In genomic region chr5:75434107-75434506, GRCh38 we compare ENCODE assay signal across 14 cellular contexts.
"Had no signal": no experiment of that assay in that cellular context is flagged by ENCODE, and none has a peak within 500 bp of the region (broad histone marks: within the 10 kb centered on the region; RNA-seq: fewer than 3 reads in every experiment).

No MANE protein-coding gene starts in this region.

- H3K4me1 Mint-ChIP-seq: activated CD4-positive, alpha-beta T cell treated with anti-CD3 and anti-CD28 coated beads, Interleukin-2, amount 10 ng/mL, durations not matched to agents 24 days and 14 days had no signal

- H3K9me3 ChIP-seq: sigmoid colon had no signal

- H3K27ac ChIP-seq: dorsolateral prefrontal cortex, epithelial cell of prostate, parathyroid adenoma, sigmoid colon had no signal

- H3K4me3 Mint-ChIP-seq: activated CD4-positive, alpha-beta T cell treated with anti-CD3 and anti-CD28 coated beads, Interleukin-2, amount 10 ng/mL, durations not matched to agents 24 days and 14 days; activated CD8-positive, alpha-beta T cell treated with anti-CD3 and anti-CD28 coated beads for 36 hours; activated T-cell treated with anti-CD3 and anti-CD28 coated beads, Interleukin-2, amount 50 U/mL, for 4 hours; naive thymus-derived CD8-positive, alpha-beta T cell; stimulated activated naive B cell treated with anti-CD40 and anti-IgM and Interleukin-4, amounts not matched to agents 10 μg/mL and 1 μg/mL and 100 μg/mL, for 72 hours had no signal

- H3K4me3 ChIP-seq: dorsolateral prefrontal cortex, sigmoid colon had no signal

- H3K27ac Mint-ChIP-seq: activated CD4-positive, alpha-beta T cell treated with anti-CD3 and anti-CD28 coated beads, Interleukin-2, amount 10 ng/mL, durations not matched to agents 24 days and 14 days; activated CD8-positive, alpha-beta T cell treated with anti-CD3 and anti-CD28 coated beads for 36 hours; stimulated activated naive B cell treated with anti-CD40 and anti-IgM and Interleukin-4, amounts not matched to agents 10 μg/mL and 1 μg/mL and 100 μg/mL, for 72 hours had no signal

- H2AFZ ChIP-seq: parathyroid adenoma had no signal

- H3K9me3 Mint-ChIP-seq: activated CD8-positive, alpha-beta T cell treated with anti-CD3 and anti-CD28 coated beads for 36 hours; activated T-cell treated with anti-CD3 and anti-CD28 coated beads, Interleukin-2, amount 50 U/mL, for 4 hours had no signal

- H3K36me3 ChIP-seq: sigmoid colon had no signal

- DNase-seq: activated CD4-positive, alpha-beta T cell treated with anti-CD3 and anti-CD28 coated beads, Interleukin-2, amount 10 ng/mL, durations not matched to agents 24 days and 14 days; activated CD8-positive, alpha-beta T cell treated with anti-CD3 and anti-CD28 coated beads for 36 hours; activated effector memory CD4-positive, alpha-beta T cell treated with anti-CD3 and anti-CD28 coated beads, Interleukin-2, amount 50 U/mL, for 16 hours; activated naive CD4-positive, alpha-beta T cell treated with anti-CD3 and anti-CD28 coated beads, Interleukin-2, amount 50 U/mL, for 16 hours; activated T-cell treated with anti-CD3 and anti-CD28 coated beads, Interleukin-2, amount 50 U/mL, for 4 hours; dorsolateral prefrontal cortex; naive thymus-derived CD8-positive, alpha-beta T cell; sigmoid colon; stimulated activated CD4-positive, alpha-beta T cell treated with anti-CD3 and anti-CD28 coated beads, Interleukin-4, amount 100 ng/mL, for 4 hours; stimulated activated naive B cell treated with anti-CD40 and anti-IgM and Interleukin-4, amounts not matched to agents 10 μg/mL and 1 μg/mL and 100 μg/mL, for 72 hours; T-helper 1 cell; T1000 had no signal

- H3K27me3 ChIP-seq: dorsolateral prefrontal cortex, sigmoid colon had no signal

- H3K27me3 Mint-ChIP-seq: activated CD4-positive, alpha-beta T cell treated with anti-CD3 and anti-CD28 coated beads, Interleukin-2, amount 10 ng/mL, durations not matched to agents 24 days and 14 days; activated CD8-positive, alpha-beta T cell treated with anti-CD3 and anti-CD28 coated beads for 36 hours; naive thymus-derived CD8-positive, alpha-beta T cell; stimulated activated naive B cell treated with anti-CD40 and anti-IgM and Interleukin-4, amounts not matched to agents 10 μg/mL and 1 μg/mL and 100 μg/mL, for 72 hours had no signal

- H3K4me1 ChIP-seq: parathyroid adenoma had no signal
